Comparison of ENCODE assay signal across 16 cellular contexts in the genomic region with DNA sequence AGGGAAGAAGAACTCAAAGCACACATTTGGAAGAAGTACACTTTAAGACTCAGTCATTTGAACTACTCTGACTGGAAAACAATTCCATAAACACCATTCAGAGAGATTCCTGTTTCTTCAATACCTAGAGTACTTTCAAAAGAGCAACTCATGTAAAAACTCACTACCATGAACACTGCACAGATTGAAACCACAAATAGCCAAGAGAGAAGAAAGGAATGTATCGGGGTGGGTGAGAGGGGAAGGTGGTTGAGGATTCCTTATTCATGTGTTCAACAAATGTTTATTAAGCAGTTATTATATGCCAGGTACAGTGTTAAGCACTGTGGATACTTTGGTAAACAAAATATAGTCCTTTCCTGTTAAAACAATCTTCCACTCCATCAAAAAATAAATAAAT.
DNase-seq lines count a peak whose midpoint lies in the region; ATAC-seq and TF ChIP-seq lines count a peak whose summit lies in the region.
"Had no signal": no experiment of that assay in that cellular context is flagged by ENCODE, and none has a peak within 500 bp of the region (broad histone marks: within the 10 kb centered on the region; RNA-seq: fewer than 3 reads in every experiment).

No MANE protein-coding gene starts in this region.

- H3K27ac ChIP-seq in mammary epithelial cell (ENCODE audit: insufficient read depth, low read depth, low read length): peak overlapping the region; percentile 25
- H3K27ac ChIP-seq in left lung: no peak overlapping the region
- H3K27ac ChIP-seq: SJCRH30, testis had no signal

- dilution Hi-C loops in mammary epithelial cell (cut with HindIII; ENCODE audit: low sequenced_read_pairs): no loop called here

- no peak overlapping the region for H3K9ac ChIP-seq in mammary epithelial cell (ENCODE audit: insufficient read depth, low read length)

- no TSS peak for BruUV-seq in mammary epithelial cell (replicated peaks; lab: Mats Ljungman, UMichigan)

- no peak overlapping the region for H3K27ac Mint-ChIP-seq in activated CD8-positive, alpha-beta memory T cell treated with anti-CD3 and anti-CD28 coated beads, Interleukin-2, amount 10 ng/mL, durations not matched to agents 7 days and 5 days
- H3K27ac Mint-ChIP-seq: activated naive CD4-positive, alpha-beta T cell treated with anti-CD3 and anti-CD28 coated beads, Interleukin-2, amount 50 U/mL, for 72 hours had no signal

- H3K27me3 Mint-ChIP-seq in activated CD8-positive, alpha-beta memory T cell treated with anti-CD3 and anti-CD28 coated beads, Interleukin-2, amount 10 ng/mL, durations not matched to agents 7 days and 5 days: no peaks in the 10 kb centered on the region

- TF ChIP-seq CTCF in mammary epithelial cell (conservative IDR thresholded peaks at IDR 0.05 in 1 of 2, IDR thresholded peaks at IDR 0.05 in 1 of 2; ENCODE audit: extremely low read depth in 1 of 2, insufficient read depth in 1 of 2, low read depth in 1 of 2, low read length in 2 of 2) (no peak), left lung (IDR thresholded peaks at IDR 0.05) (no peak)

- WGBS in mammary epithelial cell (ENCODE audit: low coverage, missing lambda C conversion rate): 75% methylated on average over 1 of the region's 1 CpG

- in situ Hi-C loops in ACHN (cut with HindIII; ENCODE audit: low pct_ligation_motif_present, low pct_unique_long_range_greater_than_20kb, low sequenced_read_pairs) (no loop called here), mammary epithelial cell (cut with MboI; ENCODE audit: low sequenced_read_pairs in 2 of 2) (no loop called here)

- H3K4me1 ChIP-seq in mammary epithelial cell (ENCODE audit: insufficient read depth, low read length) (peaks cover 12% of the 10 kb centered on the region), left lung (peaks cover 0 to 24% of the 10 kb centered on the region in 2 donors)
- H3K4me1 ChIP-seq: Caco-2 had no signal

- DNase-seq in ACHN (peak; percentile 85), HCEC 1CT (peak; percentile 55), mammary epithelial cell (peak; percentile 50), left lung (no peak)
- no peak for DNase-seq in stimulated activated naive CD8-positive, alpha-beta T cell treated with anti-CD3 and anti-CD28 coated beads, Interleukin-15, Interleukin-2, amounts not matched to agents 100 U/mL and 50 U/mL, for 24 hours
- DNase-seq in activated CD8-positive, alpha-beta memory T cell treated with anti-CD3 and anti-CD28 coated beads, Interleukin-2, amount 10 ng/mL, durations not matched to agents 7 days and 5 days: no peak
- DNase-seq: activated CD4-positive, alpha-beta T cell treated with anti-CD3 and anti-CD28 coated beads for 4 hours; Caco-2; left colon; NCI-H2227 treated with DMSO at 0.1 percent for 48 hours; SJCRH30; T-helper 9 cell; testis had no signal

- peaks cover 26% of the 10 kb centered on the region for H3K4me1 Mint-ChIP-seq in activated CD8-positive, alpha-beta memory T cell treated with anti-CD3 and anti-CD28 coated beads, Interleukin-2, amount 10 ng/mL, durations not matched to agents 7 days and 5 days

- H3K27me3 ChIP-seq in mammary epithelial cell (ENCODE audit: insufficient read depth, low read length) (no peaks in the 10 kb centered on the region), left lung (no peaks in the 10 kb centered on the region)
- H3K27me3 ChIP-seq: SJCRH30, testis had no signal

- ATAC-seq in left lung (peak; percentile 44), GM19452 (IDR thresholded peaks at IDR 0.05; ENCODE audit: unreplicated experiment) (no peak), HG02885 (IDR thresholded peaks at IDR 0.05; ENCODE audit: poor library complexity, unreplicated experiment) (no peak)
- ATAC-seq in stimulated activated naive CD8-positive, alpha-beta T cell treated with anti-CD3 and anti-CD28 coated beads, Interleukin-15, Interleukin-2, amounts not matched to agents 100 U/mL and 50 U/mL, for 24 hours: no peak
- no peak for ATAC-seq in activated CD8-positive, alpha-beta memory T cell treated with anti-CD3 and anti-CD28 coated beads, Interleukin-2, amount 10 ng/mL, durations not matched to agents 7 days and 5 days
- ATAC-seq: activated naive CD4-positive, alpha-beta T cell treated with anti-CD3 and anti-CD28 coated beads, Interleukin-2, amount 50 U/mL, for 72 hours; left colon had no signal

- H3K4me3 Mint-ChIP-seq in activated CD8-positive, alpha-beta memory T cell treated with anti-CD3 and anti-CD28 coated beads, Interleukin-2, amount 10 ng/mL, durations not matched to agents 7 days and 5 days: no peak overlapping the region

- peaks cover 3% of the 10 kb centered on the region for H4K20me1 ChIP-seq in mammary epithelial cell (ENCODE audit: insufficient read depth, low read length)

- no peaks in the 10 kb centered on the region for H3K36me3 ChIP-seq in mammary epithelial cell (ENCODE audit: insufficient read depth, low read length)
- no peaks in the 10 kb centered on the region for H3K36me3 ChIP-seq in left lung

- no peaks in the 10 kb centered on the region for H3K36me3 Mint-ChIP-seq in activated CD8-positive, alpha-beta memory T cell treated with anti-CD3 and anti-CD28 coated beads, Interleukin-2, amount 10 ng/mL, durations not matched to agents 7 days and 5 days

- H3K79me2 ChIP-seq in mammary epithelial cell (ENCODE audit: insufficient read depth, low read length): peaks cover 95% of the 10 kb centered on the region

- H3K9me3 Mint-ChIP-seq in activated CD8-positive, alpha-beta memory T cell treated with anti-CD3 and anti-CD28 coated beads, Interleukin-2, amount 10 ng/mL, durations not matched to agents 7 days and 5 days (ENCODE audit: low read depth): no peaks in the 10 kb centered on the region
- H3K9me3 Mint-ChIP-seq: activated naive CD4-positive, alpha-beta T cell treated with anti-CD3 and anti-CD28 coated beads, Interleukin-2, amount 50 U/mL, for 72 hours had no signal

- intact Hi-C loops in mammary epithelial cell (cut with micrococcal nuclease) (no loop called here), left lung (cut with DNase I) (no loop called here)

- no peak overlapping the region for H3K4me3 ChIP-seq in mammary epithelial cell (replicated peaks in 1 of 3; ENCODE audit: insufficient read depth in 1 of 3, low read depth in 2 of 3, low read length in 3 of 3)
- no peak overlapping the region for H3K4me3 ChIP-seq in left lung
- H3K4me3 ChIP-seq: SJCRH30, testis had no signal

- H3K4me2 ChIP-seq in mammary epithelial cell (ENCODE audit: insufficient read depth, low read depth, low read length): peak overlapping the region; percentile 6

- CTCF ChIA-PET in mammary epithelial cell (lab: Charles Lee; ENCODE audit: low non-redundant PET): no interaction called here
- CTCF ChIA-PET in activated CD8-positive, alpha-beta memory T cell treated with anti-CD3 and anti-CD28 coated beads, Interleukin-2, amount 10 ng/mL, durations not matched to agents 7 days and 5 days (lab: Charles Lee): no interaction called here

- no peaks in the 10 kb centered on the region for H3K9me3 ChIP-seq in mammary epithelial cell (replicated peaks; ENCODE audit: insufficient read depth, low read length)
- H3K9me3 ChIP-seq in left lung: no peaks in the 10 kb centered on the region
- H3K9me3 ChIP-seq: Caco-2, SJCRH30, testis had no signal

- H2AFZ ChIP-seq in mammary epithelial cell (ENCODE audit: low read depth, low read length): no peak overlapping the region

Comparison
In these comparisons a context has a peak if more than half of its experiments do, and no peak if none do; other contexts are left out.
1. DNase-seq: peak in ACHN (single experiment), HCEC 1CT (single experiment) and mammary epithelial cell (single experiment); none in left lung (0 of 2), stimulated activated naive CD8-positive, alpha-beta T cell treated with anti-CD3 and anti-CD28 coated beads, Interleukin-15, Interleukin-2, amounts not matched to agents 100 U/mL and 50 U/mL, for 24 hours (single experiment) and activated CD8-positive, alpha-beta memory T cell treated with anti-CD3 and anti-CD28 coated beads, Interleukin-2, amount 10 ng/mL, durations not matched to agents 7 days and 5 days (single experiment).